Comparison of ENCODE assay signal across 9 cellular contexts in genomic region chr5:64074533-64074932, GRCh38.
DNase-seq lines count a peak whose midpoint lies in the region; ATAC-seq and TF ChIP-seq lines count a peak whose summit lies in the region.
"Had no signal": no experiment of that assay in that cellular context is flagged by ENCODE, and none has a peak within 500 bp of the region (broad histone marks: within the 10 kb centered on the region; RNA-seq: fewer than 3 reads in every experiment).

No MANE protein-coding gene starts in this region.

- no peaks in the 10 kb centered on the region for H3K9me3 Mint-ChIP-seq in activated naive CD4-positive, alpha-beta T cell treated with anti-CD3 and anti-CD28 coated beads, Interleukin-2, amount 10 ng/mL, durations not matched to agents 7 days and 5 days

- no peaks in the 10 kb centered on the region for H3K36me3 ChIP-seq in left ventricle myocardium inferior

- H3K27ac ChIP-seq in left ventricle myocardium inferior (replicated peaks) = no peak overlapping the region
- H3K27ac ChIP-seq: HL-60 had no signal

- H3K36me3 Mint-ChIP-seq in activated naive CD4-positive, alpha-beta T cell treated with anti-CD3 and anti-CD28 coated beads, Interleukin-2, amount 10 ng/mL, durations not matched to agents 7 days and 5 days = no peaks in the 10 kb centered on the region

- no peaks in the 10 kb centered on the region for H3K27me3 Mint-ChIP-seq in activated naive CD4-positive, alpha-beta T cell treated with anti-CD3 and anti-CD28 coated beads, Interleukin-2, amount 10 ng/mL, durations not matched to agents 7 days and 5 days

- H3K4me1 Mint-ChIP-seq in activated naive CD4-positive, alpha-beta T cell treated with anti-CD3 and anti-CD28 coated beads, Interleukin-2, amount 10 ng/mL, durations not matched to agents 7 days and 5 days = no peaks in the 10 kb centered on the region

- CTCF ChIA-PET in activated naive CD4-positive, alpha-beta T cell treated with anti-CD3 and anti-CD28 coated beads, Interleukin-2, amount 10 ng/mL, durations not matched to agents 7 days and 5 days (lab: Charles Lee) = no interaction called here

- H3K27me3 ChIP-seq in left ventricle myocardium inferior (ENCODE audit: low read depth) = no peaks in the 10 kb centered on the region

- peaks cover 4% of the 10 kb centered on the region for H3K9me3 ChIP-seq in left ventricle myocardium inferior (replicated peaks)

- no peak overlapping the region for H3K4me3 Mint-ChIP-seq in activated naive CD4-positive, alpha-beta T cell treated with anti-CD3 and anti-CD28 coated beads, Interleukin-2, amount 10 ng/mL, durations not matched to agents 7 days and 5 days

- H3K4me1 ChIP-seq in left ventricle myocardium inferior = no peaks in the 10 kb centered on the region

- H3K27ac Mint-ChIP-seq in activated naive CD4-positive, alpha-beta T cell treated with anti-CD3 and anti-CD28 coated beads, Interleukin-2, amount 10 ng/mL, durations not matched to agents 7 days and 5 days = no peak overlapping the region

- DNase-seq in left ventricle myocardium inferior (no peak), Right ventricle myocardium superior (no peak), HFF-Myc (ENCODE audit: extremely low read depth, low read depth) (no peak), NCI-H1105 (lab: John Stamatoyannopoulos, UW) (peak; percentile 9), cardiac fibroblast (ENCODE audit: low read depth in 2 of 2) (peak; percentile 41 to 61), mucosa of gallbladder (ENCODE audit: low spot score) (peak; percentile 18), kidney glomerular epithelial cell (lab: John Stamatoyannopoulos, UW) (no peak)
- no peak for DNase-seq in activated naive CD4-positive, alpha-beta T cell treated with anti-CD3 and anti-CD28 coated beads, Interleukin-2, amount 10 ng/mL, durations not matched to agents 7 days and 5 days

- ATAC-seq in Right ventricle myocardium superior (ENCODE audit: poor library complexity) = no peak

- TF ChIP-seq CTCF in left ventricle myocardium inferior (IDR thresholded peaks at IDR 0.05; ENCODE audit: borderline replicate concordance) (peak; percentile 62), HFF-Myc (IDR thresholded peaks at IDR 0.05; ENCODE audit: low read depth, low read length, missing control alignments) (peak; percentile 40), cardiac fibroblast (IDR thresholded peaks at IDR 0.05; ENCODE audit: low read depth, low read length) (peak; percentile 75)

- intact Hi-C loops in left ventricle myocardium inferior (cut with micrococcal nuclease) = no loop called here
- intact Hi-C loops in Right ventricle myocardium superior (cut with DNase I) = no loop called here

- H3K4me3 ChIP-seq in left ventricle myocardium inferior (no peak overlapping the region), HFF-Myc (replicated peaks; ENCODE audit: low read depth, low read length) (no peak overlapping the region), cardiac fibroblast (replicated peaks in 1 of 2; ENCODE audit: low read depth in 2 of 2, low read length in 2 of 2) (no peak overlapping the region)

Comparison
In these comparisons a context has a peak if more than half of its experiments do, and no peak if none do; other contexts are left out.
1. DNase-seq: peak in NCI-H1105 (single experiment), cardiac fibroblast (2 of 2) and mucosa of gallbladder (single experiment); none in left ventricle myocardium inferior (single experiment), Right ventricle myocardium superior (single experiment), HFF-Myc (single experiment), kidney glomerular epithelial cell (single experiment) and activated naive CD4-positive, alpha-beta T cell treated with anti-CD3 and anti-CD28 coated beads, Interleukin-2, amount 10 ng/mL, durations not matched to agents 7 days and 5 days (single experiment).
2. Peak in every context shown above with its lines, with median percentiles within 50 percentile points of each other: CTCF ChIP-seq.